ENCODE assay signal across 2 cellular contexts in the genomic region with DNA sequence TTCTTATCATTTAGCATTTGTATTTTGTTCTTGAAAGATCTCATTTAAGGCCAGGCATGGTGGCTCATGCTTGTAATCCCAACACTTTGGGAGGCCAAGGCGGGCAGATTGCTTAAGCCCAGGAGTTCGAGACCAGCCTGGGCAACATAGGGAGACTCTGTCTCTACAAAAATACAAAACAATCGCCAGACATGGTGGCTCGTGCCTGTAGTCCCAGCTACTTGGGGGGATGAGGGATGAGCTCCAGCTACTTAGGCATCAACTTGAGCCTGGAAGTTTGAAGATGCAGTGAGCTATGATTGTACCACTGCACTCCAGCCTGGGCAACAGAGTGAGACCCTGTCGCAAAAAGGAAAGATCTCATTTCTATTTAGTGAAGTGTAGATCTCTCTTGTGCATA. TPM values are rescaled to one million over a fixed set of nuclear protein-coding genes. Genes with fewer than 3 reads are reported as not detected.
"Had no signal": no experiment of that assay in that cellular context is flagged by ENCODE, and none has a peak within 500 bp of the region (broad histone marks: within the 10 kb centered on the region; RNA-seq: fewer than 3 reads in every experiment).

No MANE protein-coding gene starts in this region.

RNA-seq across cellular contexts. Expression of a gene that starts 12.9 kb away (rescaled TPM):
- total RNA-seq: pulmonary artery endothelial cell had no signal
- polyA plus RNA-seq: smooth muscle cell had no signal
